Comparison of ENCODE assay signal across 8 cellular contexts in the genomic region with DNA sequence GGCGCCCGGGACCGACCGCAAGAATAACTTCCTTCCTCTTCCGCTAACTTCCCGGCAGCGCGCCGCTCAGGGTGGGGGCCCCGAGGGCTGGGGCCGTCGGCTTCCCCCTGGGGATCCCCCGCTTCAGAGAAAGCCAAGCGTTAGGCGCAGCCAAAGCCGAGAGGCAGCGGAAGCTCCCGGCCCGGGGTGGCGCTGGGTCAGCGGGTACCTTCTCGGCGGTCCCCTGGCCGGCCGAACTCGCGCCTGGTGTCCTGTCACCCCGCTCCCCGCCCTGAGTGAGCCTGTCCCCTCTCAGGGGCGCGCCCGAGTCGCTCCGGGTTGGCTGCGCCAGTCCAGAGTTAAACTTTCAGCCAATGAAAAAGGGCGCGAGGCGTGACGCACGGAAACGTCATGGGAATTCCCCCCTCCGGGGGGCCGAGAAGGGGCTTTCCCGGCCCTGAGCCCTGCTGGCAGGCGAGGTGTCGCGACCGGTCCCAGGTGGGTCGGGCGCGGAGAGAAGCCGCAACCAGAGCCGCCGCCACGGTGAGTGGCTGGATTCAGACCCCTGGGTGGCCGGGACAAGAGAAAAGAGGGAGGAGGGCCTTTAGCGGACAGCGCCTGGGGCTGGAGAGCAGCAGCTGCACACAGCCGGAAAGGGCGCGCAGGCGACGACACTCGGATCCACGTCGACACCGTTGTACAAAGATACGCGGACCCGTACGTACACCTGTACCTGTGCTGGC. TPM values are rescaled to one million over a fixed set of nuclear protein-coding genes. Genes with fewer than 3 reads are reported as not detected.
A peak's percentile ranks its signal among the peaks of the same experiment; 100 is the strongest.
DNase-seq lines count a peak whose midpoint lies in the region; ATAC-seq lines count a peak whose summit lies in the region.

No MANE protein-coding gene starts in this region.

- ATAC-seq in GM19023 (IDR thresholded peaks at IDR 0.05; ENCODE audit: unreplicated experiment): peak; percentile 81
- ATAC-seq in HG03196 (IDR thresholded peaks at IDR 0.05; ENCODE audit: unreplicated experiment): peak; percentile 71
- ATAC-seq in effector memory CD8-positive, alpha-beta T cell (replicated peaks): peak; percentile 74

- peak overlapping the region; percentile 82 for H3K4me3 ChIP-seq in BLaER1

- peaks cover 35 to 36% of the 10 kb centered on the region in 2 donors for H3K4me1 Mint-ChIP-seq in effector memory CD8-positive, alpha-beta T cell (ENCODE audit: low read depth in 2 of 2)

- H3K4me2 ChIP-seq in BLaER1: peak overlapping the region; percentile 99

- H3K27ac Mint-ChIP-seq in effector memory CD8-positive, alpha-beta T cell: peak overlapping the region; percentile 100

- DNase-seq in NK-92 (lab: John Stamatoyannopoulos, UW; ENCODE audit: unreplicated experiment) (peak; percentile 92), mesenteric fat pad (ENCODE audit: low spot score) (peak; percentile 99)
- peak; percentile 98 to 99 for DNase-seq in activated CD8-positive, alpha-beta memory T cell treated with anti-CD3 and anti-CD28 coated beads for 4 hours (ENCODE audit: low read depth in 2 of 2)
- DNase-seq in effector memory CD8-positive, alpha-beta T cell: peak; percentile 99
- peak; percentile 100 for DNase-seq in stimulated activated CD8-positive, alpha-beta memory T cell treated with anti-CD3 and anti-CD28 coated beads, Interleukin-15, amount 100 ng/mL, for 1 hour (ENCODE audit: low read depth)

- no peaks in the 10 kb centered on the region for H3K27me3 Mint-ChIP-seq in effector memory CD8-positive, alpha-beta T cell

- H3K4me1 ChIP-seq in BLaER1: peaks cover 31% of the 10 kb centered on the region

- peak overlapping the region; percentile 79 for H3K9ac ChIP-seq in BLaER1

- no peaks in the 10 kb centered on the region for H3K9me3 ChIP-seq in BLaER1

- H3K4me3 Mint-ChIP-seq in effector memory CD8-positive, alpha-beta T cell: peak overlapping the region; percentile 90 to 94

- no peaks in the 10 kb centered on the region for H3K27me3 ChIP-seq in BLaER1

- peaks cover 20% of the 10 kb centered on the region for H3K36me3 ChIP-seq in BLaER1

- H3K27ac ChIP-seq in BLaER1: peak overlapping the region; percentile 81

- H3K9me3 Mint-ChIP-seq in effector memory CD8-positive, alpha-beta T cell: no peaks in the 10 kb centered on the region

- H4K20me1 ChIP-seq in BLaER1: 0 out of 2 replicates have a peak, but pooled peaks cover 10% of the 10 kb centered on the region

- H3K36me3 Mint-ChIP-seq in effector memory CD8-positive, alpha-beta T cell (ENCODE audit: insufficient read depth): peaks cover 70% of the 10 kb centered on the region

RNA-seq across cellular contexts. Expression of a gene that starts 1.3 kb away (rescaled TPM):
- 43.0 TPM for total RNA-seq in mesenteric fat pad

RNA-seq across cellular contexts. Expression of a gene that starts 24.3 kb away (rescaled TPM):
- not detected for total RNA-seq in mesenteric fat pad

RNA-seq across cellular contexts. Expression of a gene that starts 26.4 kb away (rescaled TPM):
- total RNA-seq in mesenteric fat pad: 15.4 TPM

RNA-seq across cellular contexts. Expression of a gene that starts 38.1 kb away (rescaled TPM):
- total RNA-seq in mesenteric fat pad: 42.4 TPM

RNA-seq across cellular contexts. Expression of a gene that starts 57.1 kb away (rescaled TPM):
- 0.22 TPM for total RNA-seq in mesenteric fat pad

Comparison
In these comparisons a context has a peak if more than half of its experiments do, and no peak if none do; other contexts are left out.
1. Peak in every context shown above with its lines: DNase-seq, ATAC-seq, H3K4me3 ChIP-seq and H3K27ac ChIP-seq.